1 cellular context compared by ENCODE assay signal in genomic region chr22:36452473-36453265, GRCh38.
TF ChIP-seq lines count a peak whose summit lies in the region.

No MANE protein-coding gene starts in this region.

TF ChIP-seq in A549, 52 proteins besides CTCF, POLR2A, EP300 and RAD21 (continued from another document):
- no peak for TF ChIP-seq E2F6 (IDR thresholded peaks at IDR 0.05; ENCODE audit: borderline replicate concordance, low read depth)
